ENCODE assay signal across 8 cellular contexts in genomic region chr10:28432210-28432676, GRCh38.
DNase-seq lines count a peak whose midpoint lies in the region; ATAC-seq and TF ChIP-seq lines count a peak whose summit lies in the region.

No MANE protein-coding gene starts in this region.

- peaks cover 6% of the 10 kb centered on the region for H3K27me3 Mint-ChIP-seq in activated CD4-positive, alpha-beta T cell treated with anti-CD3 and anti-CD28 coated beads, Interleukin-2, amount 10 ng/mL, durations not matched to agents 24 days and 14 days

- TF ChIP-seq CTCF in epithelial cell of proximal tubule (conservative IDR thresholded peaks at IDR 0.05; ENCODE audit: low read depth, low read length) (peak; percentile 87), vagina (IDR thresholded peaks at IDR 0.05) (peak; percentile 7 to 63 (median 45))

- H3K4me3 ChIP-seq in epithelial cell of proximal tubule (ENCODE audit: low read depth, low read length) (no peak overlapping the region), vagina (no peak overlapping the region)

- intact Hi-C loops in activated CD4-positive, alpha-beta T cell treated with anti-CD3 and anti-CD28 coated beads, Interleukin-2, amount 10 ng/mL, durations not matched to agents 24 days and 14 days (cut with micrococcal nuclease) = loop anchor here (1.0 to 10.0 kb wide), 2 partner anchors 100 to 193 kb away; no protein-coding TSS in a partner anchor
- intact Hi-C loops in vagina (cut with DNase I) = no loop called here

- ATAC-seq in HG03066 (IDR thresholded peaks at IDR 0.05; ENCODE audit: low read depth, unreplicated experiment) = peak; percentile 60

- H3K4me3 Mint-ChIP-seq in activated CD4-positive, alpha-beta T cell treated with anti-CD3 and anti-CD28 coated beads, Interleukin-2, amount 10 ng/mL, durations not matched to agents 24 days and 14 days = no peak overlapping the region

- no peaks in the 10 kb centered on the region for H3K4me1 ChIP-seq in vagina

- DNase-seq in stimulated activated CD4-positive, alpha-beta T cell treated with anti-CD3 and anti-CD28 coated beads, Interleukin-1b, Interleukin-23, amount 100 ng/mL, for 4 hours (ENCODE audit: low read depth in 2 of 2) = peak; percentile 1 to 12
- no peak for DNase-seq in stimulated activated CD4-positive, alpha-beta T cell treated with anti-CD3 and anti-CD28 coated beads, Interleukin-4, amount 100 ng/mL, for 4 hours
- DNase-seq in NCI-H2227 (lab: John Stamatoyannopoulos, UW; ENCODE audit: unreplicated experiment) (peak; percentile 57), epithelial cell of proximal tubule (ENCODE audit: low read depth) (peak; percentile 26), mucosa of gallbladder (ENCODE audit: low spot score) (peak; percentile 61), vagina (ENCODE audit: extremely low spot score in 2 of 2) (no peak)
- peak; percentile 66 for DNase-seq in activated CD4-positive, alpha-beta T cell treated with anti-CD3 and anti-CD28 coated beads, Interleukin-2, amount 10 ng/mL, durations not matched to agents 24 days and 14 days

- H3K4me1 Mint-ChIP-seq in activated CD4-positive, alpha-beta T cell treated with anti-CD3 and anti-CD28 coated beads, Interleukin-2, amount 10 ng/mL, durations not matched to agents 24 days and 14 days = peaks cover 3% of the 10 kb centered on the region

- no peaks in the 10 kb centered on the region for H3K36me3 Mint-ChIP-seq in activated CD4-positive, alpha-beta T cell treated with anti-CD3 and anti-CD28 coated beads, Interleukin-2, amount 10 ng/mL, durations not matched to agents 24 days and 14 days (ENCODE audit: low read depth)

- no peak for TF ChIP-seq POLR2A in vagina (IDR thresholded peaks at IDR 0.05)

- no peaks in the 10 kb centered on the region for H3K9me3 ChIP-seq in vagina

- H3K9me3 Mint-ChIP-seq in activated CD4-positive, alpha-beta T cell treated with anti-CD3 and anti-CD28 coated beads, Interleukin-2, amount 10 ng/mL, durations not matched to agents 24 days and 14 days = no peaks in the 10 kb centered on the region

- no peak overlapping the region for H3K27ac ChIP-seq in vagina

- no peaks in the 10 kb centered on the region for H3K27me3 ChIP-seq in vagina

- no peaks in the 10 kb centered on the region for H3K36me3 ChIP-seq in vagina

- no peak overlapping the region for H3K27ac Mint-ChIP-seq in activated CD4-positive, alpha-beta T cell treated with anti-CD3 and anti-CD28 coated beads, Interleukin-2, amount 10 ng/mL, durations not matched to agents 24 days and 14 days

Comparison
In these comparisons a context has a peak if more than half of its experiments do, and no peak if none do; other contexts are left out.
1. DNase-seq: peak in stimulated activated CD4-positive, alpha-beta T cell treated with anti-CD3 and anti-CD28 coated beads, Interleukin-1b, Interleukin-23, amount 100 ng/mL, for 4 hours (2 of 2), NCI-H2227 (single experiment), activated CD4-positive, alpha-beta T cell treated with anti-CD3 and anti-CD28 coated beads, Interleukin-2, amount 10 ng/mL, durations not matched to agents 24 days and 14 days (single experiment), epithelial cell of proximal tubule (single experiment) and mucosa of gallbladder (single experiment); none in stimulated activated CD4-positive, alpha-beta T cell treated with anti-CD3 and anti-CD28 coated beads, Interleukin-4, amount 100 ng/mL, for 4 hours (0 of 2) and vagina (0 of 2).